Comparison of ENCODE assay signal across 23 cellular contexts in genomic region chr1:160361814-160362167, GRCh38. TPM values are rescaled to one million over a fixed set of nuclear protein-coding genes. Genes with fewer than 3 reads are reported as not detected.
DNase-seq lines count a peak whose midpoint lies in the region; ATAC-seq, FAIRE-seq and TF ChIP-seq lines count a peak whose summit lies in the region.
"Had no signal": no experiment of that assay in that cellular context is flagged by ENCODE, and none has a peak within 500 bp of the region (broad histone marks: within the 10 kb centered on the region; RNA-seq: fewer than 3 reads in every experiment).

No MANE protein-coding gene starts in this region.

- H3K27me3 Mint-ChIP-seq in neural crest cell (ENCODE audit: low read depth) = no peaks in the 10 kb centered on the region
- H3K27me3 Mint-ChIP-seq: activated naive CD8-positive, alpha-beta T cell had no signal

- H3K9me1 ChIP-seq in K562 (ENCODE audit: control insufficient read depth, insufficient read depth, low read length) = no peaks in the 10 kb centered on the region

- BruUV-seq in K562 (replicated peaks; lab: Mats Ljungman, UMichigan) = TSS peak; percentile 59

- DNase-seq in NCI-H82 (lab: John Stamatoyannopoulos, UW) (peak; percentile 60), NCI-H82 treated with DMSO at 0.1 percent for 48 hours (lab: John Stamatoyannopoulos, UW; ENCODE audit: unreplicated experiment) (no peak), K562 (ENCODE audit: extremely low read depth in 1 of 4, low spot score in 3 of 4) (no peak), neural crest cell (ENCODE audit: low read depth, low spot score) (no peak), NCI-H774 (lab: John Stamatoyannopoulos, UW) (no peak), ureter (ENCODE audit: low spot score) (no peak)
- DNase-seq: 8988T; activated CD4-positive, alpha-beta T cell treated with anti-CD3 and anti-CD28 coated beads, Interleukin-2, amount 50 U/mL, for 4 hours; BE2C; body of pancreas; NCI-H1694 treated with DMSO at 0.1 percent for 48 hours; NCI-H748 treated with DMSO at 0.1 percent for 48 hours had no signal

- peak overlapping the region; percentile 60 for H3K27ac Mint-ChIP-seq in neural crest cell (ENCODE audit: unreplicated experiment)
- H3K27ac Mint-ChIP-seq: activated naive CD8-positive, alpha-beta T cell; mesothelial cell of epicardium; T-helper 1 cell treated with Interleukin-12 subunit alpha and Interleukin-12 subunit beta and Interleukin-4 antibody, amounts not matched to agents 30 μg/mL and 1 μg/mL, for 36 hours had no signal

- H3K27me3 ChIP-seq in K562 (ENCODE audit: control insufficient read depth in 2 of 2, insufficient read depth in 2 of 2, low read length in 2 of 2) = no peaks in the 10 kb centered on the region
- H3K27me3 ChIP-seq: BE2C, body of pancreas, vagina had no signal

- POLR2A ChIA-PET in HEK293 (lab: Yijun Ruan, JAX) (interaction anchor here (0.6 to 2.6 kb wide), 3 partner anchors 10 to 437 kb away, joined by 3 to 7 read pairs (median 6); partner anchors contain the start of gene TAGLN2), K562 (lab: Yijun Ruan, JAX) (interaction anchor here (0.6 to 5.8 kb wide), 8 partner anchors 10 to 375 kb away, joined by 3 to 27 read pairs (median 3); partner anchors contain the start of genes COPA and NCSTN)

- H3K9ac ChIP-seq in K562 (ENCODE audit: insufficient read depth in 1 of 2, low read depth in 2 of 2, low read length in 2 of 2) = peak overlapping the region; percentile 62 to 81; a peak in 3 of 4 replicates

- H4K20me1 ChIP-seq in K562 (replicated peaks; ENCODE audit: control insufficient read depth, insufficient read depth, low read length) = no peaks in the 10 kb centered on the region

- FAIRE-seq in K562 (lab: Jason Lieb, UNC) = no peak
- FAIRE-seq: colon, endometrium, GM18507 had no signal

- peaks cover 46% of the 10 kb centered on the region for H3K4me1 Mint-ChIP-seq in neural crest cell

- no peak overlapping the region for H3K4me3 Mint-ChIP-seq in neural crest cell
- H3K4me3 Mint-ChIP-seq: activated naive CD8-positive, alpha-beta T cell; mesothelial cell of epicardium; T-helper 1 cell treated with Interleukin-12 subunit alpha and Interleukin-12 subunit beta and Interleukin-4 antibody, amounts not matched to agents 30 μg/mL and 1 μg/mL, for 36 hours had no signal

- CTCF ChIA-PET in HEK293 (lab: Yijun Ruan, JAX) (interaction anchor here (3.7 kb wide), 1 partner anchor 14 kb away, joined by 22 read pairs; no protein-coding TSS in a partner anchor), K562 (lab: Yijun Ruan, JAX; ENCODE audit: low intra/inter-chr PET ratio) (no interaction called here)

- H3K4me2 ChIP-seq in K562 (ENCODE audit: insufficient read depth, low read length) = no peak overlapping the region; the same call in 1 of the 2 replicates
- H3K4me2 ChIP-seq: PC-9, smooth muscle cell had no signal

- H3K4me1 ChIP-seq in HEK293 (ENCODE audit: control insufficient read depth, insufficient read depth, low read length) (0 out of 2 replicates have a peak, but pooled peaks cover 2% of the 10 kb centered on the region), K562 (replicated peaks in 1 of 2; ENCODE audit: control insufficient read depth in 2 of 2, insufficient read depth in 2 of 2, low read length in 2 of 2) (peaks cover 13 to 29% of the 10 kb centered on the region in 2 experiments)
- H3K4me1 ChIP-seq: BE2C, body of pancreas, vagina had no signal

- H3K27ac ChIP-seq in HEK293 (ENCODE audit: extremely low read depth, low read depth, low read length) = peak overlapping the region; percentile 29; the same call in 1 of the 2 replicates
- peak overlapping the region; percentile 73 for H3K27ac ChIP-seq in K562 (ENCODE audit: extremely low read depth, low read depth, low read length)
- H3K27ac ChIP-seq: body of pancreas, PC-9, vagina had no signal

- ATAC-seq in K562 (no peak), HG03432 (IDR thresholded peaks at IDR 0.05; ENCODE audit: unreplicated experiment) (no peak)
- ATAC-seq: body of pancreas had no signal

- H3K36me3 ChIP-seq in HEK293 (ENCODE audit: control insufficient read depth in 2 of 2, insufficient read depth in 1 of 2, low read length in 2 of 2) (peaks cover 6 to 37% of the 10 kb centered on the region in 2 experiments; a peak in 1 of 3 replicates), K562 (ENCODE audit: control insufficient read depth, insufficient read depth, low read length) (peaks cover 35% of the 10 kb centered on the region; the same call in 2 of the 3 replicates)

- no peaks in the 10 kb centered on the region for H3K79me2 ChIP-seq in K562 (ENCODE audit: control insufficient read depth, insufficient read depth, low read length)

- H3K9me3 ChIP-seq in HEK293 (ENCODE audit: control insufficient read depth, insufficient read depth, low read depth, low read length) (no peaks in the 10 kb centered on the region), K562 (replicated peaks; ENCODE audit: control insufficient read depth, insufficient read depth, low read depth, low read length) (no peaks in the 10 kb centered on the region)
- H3K9me3 ChIP-seq: BE2C, body of pancreas, vagina had no signal

- TF ChIP-seq CTCF in HEK293 (tag by site-specific recombination; IDR thresholded peaks at IDR 0.05) = no peak
- no peak for TF ChIP-seq CTCF in K562 (IDR thresholded peaks at IDR 0.05 in 2 of 3, conservative IDR thresholded peaks at IDR 0.05 in 1 of 3; ENCODE audit: insufficient read depth in 2 of 3, low read depth in 1 of 3, low read length in 3 of 3)
- no peak for TF ChIP-seq CTCF in neural crest cell (conservative IDR thresholded peaks at IDR 0.05)

- no peak for TF ChIP-seq EP300 in K562 (IDR thresholded peaks at IDR 0.05; ENCODE audit: low read length)

- H3K4me3 ChIP-seq in HEK293 (ENCODE audit: low read depth, low read length) (no peak overlapping the region), K562 (no peak overlapping the region)
- H3K4me3 ChIP-seq: body of pancreas, PC-9, smooth muscle cell, vagina had no signal

- TF ChIP-seq POLR2A in K562 (conservative IDR thresholded peaks at IDR 0.05) = no peak

- intact Hi-C loops in K562 (cut with micrococcal nuclease) = loop anchor here (2.0 kb wide), 1 partner anchor 15 kb away; no protein-coding TSS in a partner anchor

- TF ChIP-seq RAD21 in K562 (CRISPR knock-in tag; conservative IDR thresholded peaks at IDR 0.05 in 1 of 2, IDR thresholded peaks at IDR 0.05 in 1 of 2) = no peak

- no peak overlapping the region for H2AFZ ChIP-seq in K562 (ENCODE audit: low read depth, low read length)
- H2AFZ ChIP-seq: PC-9 had no signal

- 54% methylated on average over 4 of the region's 4 CpGs for whole genome bisulfite sequencing in K562 (ENCODE audit: insufficient coverage, low coverage, missing lambda C conversion rate)

- no peaks in the 10 kb centered on the region for H3K9me3 Mint-ChIP-seq in neural crest cell
- H3K9me3 Mint-ChIP-seq: mesothelial cell of epicardium; T-helper 1 cell treated with Interleukin-12 subunit alpha and Interleukin-12 subunit beta and Interleukin-4 antibody, amounts not matched to agents 30 μg/mL and 1 μg/mL, for 36 hours had no signal

- peaks cover 17% of the 10 kb centered on the region for H3K36me3 Mint-ChIP-seq in neural crest cell (ENCODE audit: low read depth)

- in situ Hi-C loops in K562 (cut with MboI) = no loop called here

RNA-seq across cellular contexts. Expression of gene NHLH1, which starts 5.1 kb away (rescaled TPM):
- total RNA-seq in K562 (2011; cell fraction: chromatin; rRNA removed; ENCODE audit: low replicate concordance) = 1.5 and 2.6 TPM in 2 replicates
- total RNA-seq in K562 (2011; cell fraction: nucleolus; rRNA removed) = 1.3 and 2.0 TPM in 2 replicates
- total RNA-seq in K562 (2011; cell fraction: nucleoplasm; rRNA removed) = 2.5 and 2.9 TPM in 2 replicates
- total RNA-seq in K562 (2014; rRNA removed) (0.09 and 0.16 TPM in 2 replicates), K562 (2014; rRNA removed; fragmentation: Illumina TruSeq; extraction: Trizol) (0.33 and 0.35 TPM in 2 replicates), K562 (2015; rRNA removed; fragmentation: Illumina TruSeq; extraction: Trizol) (not detected in 2 replicates), K562 (2021) (0.78 and 0.84 TPM in 2 replicates), neural crest cell (10.0 and 10.6 TPM in 2 replicates), ureter (not detected)
- polyA plus RNA-seq in K562 (2011; rRNA removed) (0.29 and 0.57 TPM in 2 replicates), K562 (2014; fragmentation: Illumina TruSeq; extraction: Trizol) (0.88 and 1.0 TPM in 2 replicates), K562 (2014; fragmentation: Nextera tagmentation; extraction: Ambion mirVana) (under 1 TPM; 0.20 to 0.37 TPM), K562 (2014; rRNA removed) (1.3 and 1.4 TPM in 2 replicates)
- 0.40 and 0.71 TPM in 2 replicates for polyA plus RNA-seq in K562 (2011; cell fraction: cytosol; rRNA removed)
- 1.2 and 1.4 TPM in 2 replicates for polyA plus RNA-seq in K562 (2011; cell fraction: nucleus; rRNA removed)
- polyA plus RNA-seq in K562 (2012) = 0.31 and 1.6 TPM in 2 replicates
- polyA minus RNA-seq in K562 (2011; rRNA and poly(A)+ RNA removed) = 0.21 and 0.25 TPM in 2 replicates
- 0.46 TPM in 1 of 2 replicates, not detected in the other for polyA minus RNA-seq in K562 (2011; cell fraction: cytosol; rRNA and poly(A)+ RNA removed)
- 0.40 and 0.78 TPM in 2 replicates for polyA minus RNA-seq in K562 (2011; cell fraction: nucleus; rRNA and poly(A)+ RNA removed)
- total RNA-seq: body of pancreas, smooth muscle cell, vagina had no signal

RNA-seq across cellular contexts. Expression of gene NCSTN, which starts 18.6 kb away (rescaled TPM):
- 203 and 289 TPM in 2 replicates for total RNA-seq in K562 (2011; cell fraction: chromatin; rRNA removed; ENCODE audit: low replicate concordance)
- total RNA-seq in K562 (2011; cell fraction: nucleolus; rRNA removed) = 237 and 279 TPM in 2 replicates
- 253 and 291 TPM in 2 replicates for total RNA-seq in K562 (2011; cell fraction: nucleoplasm; rRNA removed)
- total RNA-seq in K562 (2014; rRNA removed) (21.3 and 27.3 TPM in 2 replicates), K562 (2014; rRNA removed; fragmentation: Illumina TruSeq; extraction: Trizol) (34.9 and 35.8 TPM in 2 replicates), K562 (2015; rRNA removed; fragmentation: Illumina TruSeq; extraction: Trizol) (37.2 and 42.3 TPM in 2 replicates), K562 (2021) (54.1 and 57.9 TPM in 2 replicates), neural crest cell (83.1 and 98.8 TPM in 2 replicates), ureter (95.6 TPM)
- polyA plus RNA-seq in K562 (2011; rRNA removed) (64.3 and 104 TPM in 2 replicates), K562 (2014; fragmentation: Illumina TruSeq; extraction: Trizol) (75.9 and 91.1 TPM in 2 replicates), K562 (2014; fragmentation: Nextera tagmentation; extraction: Ambion mirVana) (10 to 100 TPM; 46.0 to 68.7 TPM), K562 (2014; rRNA removed) (55.3 and 60.7 TPM in 2 replicates)
- polyA plus RNA-seq in K562 (2011; cell fraction: cytosol; rRNA removed) = 103 and 114 TPM in 2 replicates
- 178 and 195 TPM in 2 replicates for polyA plus RNA-seq in K562 (2011; cell fraction: nucleus; rRNA removed)
- 46.6 and 93.0 TPM in 2 replicates for polyA plus RNA-seq in K562 (2012)
- 85.4 and 89.2 TPM in 2 replicates for polyA minus RNA-seq in K562 (2011; rRNA and poly(A)+ RNA removed)
- 40.9 and 45.8 TPM in 2 replicates for polyA minus RNA-seq in K562 (2011; cell fraction: cytosol; rRNA and poly(A)+ RNA removed)
- 56.5 and 78.1 TPM in 2 replicates for polyA minus RNA-seq in K562 (2011; cell fraction: nucleus; rRNA and poly(A)+ RNA removed)

RNA-seq across cellular contexts. Expression of gene COPA, which starts 18.7 kb away (rescaled TPM):
- 224 and 416 TPM in 2 replicates for total RNA-seq in K562 (2011; cell fraction: chromatin; rRNA removed; ENCODE audit: low replicate concordance)
- 117 and 133 TPM in 2 replicates for total RNA-seq in K562 (2011; cell fraction: nucleolus; rRNA removed)
- 151 and 175 TPM in 2 replicates for total RNA-seq in K562 (2011; cell fraction: nucleoplasm; rRNA removed)
- total RNA-seq in K562 (2014; rRNA removed) (93.5 and 121 TPM in 2 replicates), K562 (2014; rRNA removed; fragmentation: Illumina TruSeq; extraction: Trizol) (79.9 and 92.1 TPM in 2 replicates), K562 (2015; rRNA removed; fragmentation: Illumina TruSeq; extraction: Trizol) (73.1 and 80.7 TPM in 2 replicates), K562 (2021) (102 and 110 TPM in 2 replicates), neural crest cell (123 and 124 TPM in 2 replicates), ureter (164 TPM)
- polyA plus RNA-seq in K562 (2011; rRNA removed) (222 and 236 TPM in 2 replicates), K562 (2014; fragmentation: Illumina TruSeq; extraction: Trizol) (119 and 154 TPM in 2 replicates), K562 (2014; fragmentation: Nextera tagmentation; extraction: Ambion mirVana) (100 to 1,000 TPM in 1 of 2 experiments, 10 to 100 TPM in 1; 49.8 to 123 TPM), K562 (2014; rRNA removed) (99.5 and 125 TPM in 2 replicates)
- polyA plus RNA-seq in K562 (2011; cell fraction: cytosol; rRNA removed) = 140 and 207 TPM in 2 replicates
- 79.0 and 109 TPM in 2 replicates for polyA plus RNA-seq in K562 (2011; cell fraction: nucleus; rRNA removed)
- 107 and 187 TPM in 2 replicates for polyA plus RNA-seq in K562 (2012)
- 382 and 419 TPM in 2 replicates for polyA minus RNA-seq in K562 (2011; rRNA and poly(A)+ RNA removed)
- polyA minus RNA-seq in K562 (2011; cell fraction: cytosol; rRNA and poly(A)+ RNA removed) = 161 and 169 TPM in 2 replicates
- polyA minus RNA-seq in K562 (2011; cell fraction: nucleus; rRNA and poly(A)+ RNA removed) = 73.5 and 122 TPM in 2 replicates

RNA-seq across cellular contexts. Expression of gene VANGL2, which starts 38.6 kb away (rescaled TPM):
- total RNA-seq in K562 (2011; cell fraction: chromatin; rRNA removed; ENCODE audit: low replicate concordance) = 3.7 and 6.1 TPM in 2 replicates
- 3.4 and 4.8 TPM in 2 replicates for total RNA-seq in K562 (2011; cell fraction: nucleolus; rRNA removed)
- 6.5 and 8.4 TPM in 2 replicates for total RNA-seq in K562 (2011; cell fraction: nucleoplasm; rRNA removed)
- total RNA-seq in K562 (2014; rRNA removed) = 0.82 and 1.1 TPM in 2 replicates
- 0.95 and 1.1 TPM in 2 replicates for total RNA-seq in K562 (2014; rRNA removed; fragmentation: Illumina TruSeq; extraction: Trizol)
- total RNA-seq in K562 (2015; rRNA removed; fragmentation: Illumina TruSeq; extraction: Trizol) = 0.98 and 1.1 TPM in 2 replicates
- total RNA-seq in K562 (2021) = 3.4 and 3.8 TPM in 2 replicates
- polyA plus RNA-seq in K562 (2011; rRNA removed) = 4.0 and 4.4 TPM in 2 replicates
- 6.2 and 6.4 TPM in 2 replicates for polyA plus RNA-seq in K562 (2011; cell fraction: cytosol; rRNA removed)
- polyA plus RNA-seq in K562 (2011; cell fraction: nucleus; rRNA removed) = 7.2 and 10.3 TPM in 2 replicates
- polyA plus RNA-seq in K562 (2012) = 2.0 and 3.4 TPM in 2 replicates
- 3.5 TPM in 2 replicates for polyA plus RNA-seq in K562 (2014; fragmentation: Illumina TruSeq; extraction: Trizol)
- under 1 TPM; 0.28 to 0.42 TPM for polyA plus RNA-seq in K562 (2014; fragmentation: Nextera tagmentation; extraction: Ambion mirVana)
- polyA plus RNA-seq in K562 (2014; rRNA removed) = 3.7 and 3.9 TPM in 2 replicates
- polyA minus RNA-seq in K562 (2011; rRNA and poly(A)+ RNA removed) = 2.5 and 3.3 TPM in 2 replicates
- polyA minus RNA-seq in K562 (2011; cell fraction: cytosol; rRNA and poly(A)+ RNA removed) = 1.5 and 2.5 TPM in 2 replicates
- 1.1 and 1.3 TPM in 2 replicates for polyA minus RNA-seq in K562 (2011; cell fraction: nucleus; rRNA and poly(A)+ RNA removed)
- 106 and 109 TPM in 2 replicates for total RNA-seq in neural crest cell
- total RNA-seq in ureter = 12.7 TPM
